Comparison of ENCODE assay signal across 21 cellular contexts in genomic region chr19:35112995-35113693, GRCh38. TPM values are rescaled to one million over a fixed set of nuclear protein-coding genes. Genes with fewer than 3 reads are reported as not detected.
"Had no signal": no experiment of that assay in that cellular context is flagged by ENCODE, and none has a peak within 500 bp of the region (broad histone marks: within the 10 kb centered on the region; RNA-seq: fewer than 3 reads in every experiment).

No MANE protein-coding gene starts in this region.

- H3K27me3 ChIP-seq: ascending aorta, colonic mucosa had no signal

- H3K36me3 ChIP-seq: ascending aorta, colonic mucosa, heart right ventricle, left ventricle myocardium inferior, tibial artery had no signal

- H3K27ac ChIP-seq: ascending aorta, colonic mucosa, heart right ventricle, left ventricle myocardium inferior, tibial artery, VCaP had no signal

- DNase-seq: activated CD4-positive, alpha-beta T cell treated with anti-CD3 and anti-CD28 coated beads for 4 hours; activated CD8-positive, alpha-beta memory T cell treated with anti-CD3 and anti-CD28 coated beads, Interleukin-2, amount 50 U/mL, for 48 hours; activated CD8-positive, alpha-beta T cell treated with anti-CD3 and anti-CD28 coated beads, Interleukin-2, amount 10 ng/mL, durations not matched to agents 7 days and 5 days; activated naive CD4-positive, alpha-beta T cell; colonic mucosa; effector CD4-positive, alpha-beta T cell; foreskin melanocyte; heart right ventricle; left ventricle myocardium inferior; mesenchymal stem cell; stimulated activated CD4-positive, alpha-beta T cell treated with anti-CD3 and anti-CD28 coated beads, Interleukin-4, amount 100 ng/mL, for 1 hour; stimulated activated CD8-positive, alpha-beta memory T cell treated with anti-CD3 and anti-CD28 coated beads, Interleukin-4, amount 100 ng/mL, for 48 hours; stimulated activated naive CD8-positive, alpha-beta T cell treated with anti-CD3 and anti-CD28 coated beads, Interleukin-15, amount 100 ng/mL, for 72 hours; T1000; tibial artery had no signal

- H3K4me3 ChIP-seq: ascending aorta, colonic mucosa, heart right ventricle, left ventricle myocardium inferior, tibial artery had no signal

- H3K9me3 ChIP-seq: ascending aorta, colonic mucosa, heart right ventricle, left ventricle myocardium inferior, tibial artery had no signal

RNA-seq across cellular contexts. Expression of gene FXYD3, which starts 2.5 kb away (rescaled TPM):
- total RNA-seq: activated CD8-positive, alpha-beta T cell treated with anti-CD3 and anti-CD28 coated beads, Interleukin-2, amount 10 ng/mL, durations not matched to agents 7 days and 5 days; activated T-helper 1 cell treated with anti-CD3 and anti-CD28 coated beads, Interleukin-12 subunit alpha, Interleukin-12 subunit beta, Interleukin-2, Interleukin-4 antibody, amounts not matched to agents 30 ng/mL and 10 ng/mL and 1 ng/mL, durations not matched to agents 14 hours and 24 hours and 36 hours; ascending aorta; endothelial cell of umbilical vein; osteocyte; SK-MEL-5 had no signal

RNA-seq across cellular contexts. Expression of gene LGI4, which starts 21.7 kb away (rescaled TPM):
- total RNA-seq: activated T-helper 1 cell treated with anti-CD3 and anti-CD28 coated beads, Interleukin-12 subunit alpha, Interleukin-12 subunit beta, Interleukin-2, Interleukin-4 antibody, amounts not matched to agents 30 ng/mL and 10 ng/mL and 1 ng/mL, durations not matched to agents 14 hours and 24 hours and 36 hours; endothelial cell of umbilical vein had no signal

RNA-seq across cellular contexts. Expression of gene FXYD1, which starts 25.5 kb away (rescaled TPM):
- total RNA-seq: activated T-helper 1 cell treated with anti-CD3 and anti-CD28 coated beads, Interleukin-12 subunit alpha, Interleukin-12 subunit beta, Interleukin-2, Interleukin-4 antibody, amounts not matched to agents 30 ng/mL and 10 ng/mL and 1 ng/mL, durations not matched to agents 14 hours and 24 hours and 36 hours; endothelial cell of umbilical vein; SK-MEL-5 had no signal

RNA-seq across cellular contexts. Expression of gene FXYD7, which starts 29.9 kb away (rescaled TPM):
- total RNA-seq: ascending aorta, endothelial cell of umbilical vein, left ventricle myocardium inferior, osteocyte, SK-MEL-5 had no signal
